In genomic region chr15:74424901-74425528, GRCh38 we compare ENCODE assay signal across 18 cellular contexts. TPM values are rescaled to one million over a fixed set of nuclear protein-coding genes. Genes with fewer than 3 reads are reported as not detected.
DNase-seq lines count a peak whose midpoint lies in the region; ATAC-seq lines count a peak whose summit lies in the region.
"Had no signal": no experiment of that assay in that cellular context is flagged by ENCODE, and none has a peak within 500 bp of the region (broad histone marks: within the 10 kb centered on the region; RNA-seq: fewer than 3 reads in every experiment).

No MANE protein-coding gene starts in this region.

- in situ Hi-C loops in G401 (cut with HindIII; ENCODE audit: low sequenced_read_pairs): no loop called here

- H3K36me3 Mint-ChIP-seq in IgD-negative memory B cell: no peaks in the 10 kb centered on the region

- no peak overlapping the region for H3K4me3 ChIP-seq in skeletal muscle satellite cell (ENCODE audit: low read length)
- H3K4me3 ChIP-seq: body of pancreas, left ventricle myocardium inferior, SJCRH30 had no signal

- peak overlapping the region; percentile 68 to 78 (median 75) for H3K27ac Mint-ChIP-seq in IgD-negative memory B cell

- peak overlapping the region; percentile 68 for H3K4me2 ChIP-seq in skeletal muscle satellite cell (ENCODE audit: low read length)

- H3K27me3 ChIP-seq in skeletal muscle satellite cell (ENCODE audit: control insufficient read depth, insufficient read depth, low read length): no peaks in the 10 kb centered on the region
- H3K27me3 ChIP-seq: body of pancreas, SJCRH30 had no signal

- peaks cover 67 to 89% (median 88%) of the 10 kb centered on the region in 3 donors for H3K4me1 Mint-ChIP-seq in IgD-negative memory B cell

- peak; percentile 85 for DNase-seq in G401 (ENCODE audit: low spot score)
- peak; percentile 81 for DNase-seq in cerebellar cortex (ENCODE audit: low spot score)
- no peak for DNase-seq in GDM1 (lab: John Stamatoyannopoulos, UW)
- DNase-seq: activated gamma-delta T cell treated with Interleukin-2 at 50 U/mL for 16 hours; body of pancreas; dermis blood vessel endothelial cell; DMS153; left ventricle myocardium inferior; NCI-H2029; NCI-H510A treated with DMSO at 0.1 percent for 48 hours; SJCRH30; stimulated activated CD4-positive, alpha-beta T cell treated with anti-CD3 and anti-CD28 coated beads, Interleukin-2, amount 100 ng/mL, for 48 hours had no signal

- peak overlapping the region in 3 of 4 donors; percentile 55 to 88 (median 76) for H3K4me3 Mint-ChIP-seq in IgD-negative memory B cell

- H3K36me3 ChIP-seq in skeletal muscle satellite cell (ENCODE audit: insufficient read depth, low read length): peaks cover 42% of the 10 kb centered on the region
- H3K36me3 ChIP-seq: left ventricle myocardium inferior, SJCRH30 had no signal

- no peak for ATAC-seq in GM18502 (IDR thresholded peaks at IDR 0.05; ENCODE audit: poor library complexity, unreplicated experiment)
- no peak for ATAC-seq in HG03095 (IDR thresholded peaks at IDR 0.05; ENCODE audit: unreplicated experiment)
- ATAC-seq in activated CD4-positive, CD25-positive, alpha-beta regulatory T cell treated with anti-CD3 and anti-CD28 coated beads, Interleukin-2, amount 50 U/mL, for 24 hours: no peak
- ATAC-seq: body of pancreas, sciatic nerve had no signal

- H3K9me3 Mint-ChIP-seq in IgD-negative memory B cell: peaks cover 0 to 2% (median 0%) of the 10 kb centered on the region in 3 donors

- no peaks in the 10 kb centered on the region for H3K9me3 ChIP-seq in skeletal muscle satellite cell (replicated peaks; ENCODE audit: low read length)
- H3K9me3 ChIP-seq: body of pancreas, left ventricle myocardium inferior, SJCRH30 had no signal

- peaks cover 91% of the 10 kb centered on the region for H3K4me1 ChIP-seq in skeletal muscle satellite cell (ENCODE audit: control insufficient read depth, insufficient read depth, low read length)
- H3K4me1 ChIP-seq: body of pancreas had no signal

- H3K9ac ChIP-seq in skeletal muscle satellite cell (ENCODE audit: low read depth, low read length): peak overlapping the region; percentile 73

- peaks cover 1% of the 10 kb centered on the region for H3K27me3 Mint-ChIP-seq in IgD-negative memory B cell

RNA-seq across cellular contexts. Expression of gene SEMA7A, which starts 8.7 kb away (rescaled TPM):
- total RNA-seq in G401 (2014; rRNA removed; shearing (Covaris generic)): 8.5 and 14.3 TPM in 2 replicates
- 5.0 TPM for polyA plus RNA-seq in IgD-negative memory B cell
- total RNA-seq in skeletal muscle satellite cell (2012; rRNA removed): 44.1 and 94.4 TPM in 2 replicates

RNA-seq across cellular contexts. Expression of gene UBL7, which starts 35.9 kb away (rescaled TPM):
- 111 and 117 TPM in 2 replicates for total RNA-seq in G401 (2014; rRNA removed; shearing (Covaris generic))
- polyA plus RNA-seq in IgD-negative memory B cell: 123 TPM
- total RNA-seq in skeletal muscle satellite cell (2012; rRNA removed): 37.0 and 43.7 TPM in 2 replicates

RNA-seq across cellular contexts. Expression of gene CYP11A1, which starts 57.6 kb away (rescaled TPM):
- not detected in 2 replicates for total RNA-seq in G401 (2014; rRNA removed; shearing (Covaris generic))
- not detected for polyA plus RNA-seq in IgD-negative memory B cell
- total RNA-seq in skeletal muscle satellite cell (2012; rRNA removed): 0.87 and 1.3 TPM in 2 replicates
- total RNA-seq: dermis blood vessel endothelial cell, SJCRH30 had no signal
